22 cellular contexts compared by ENCODE assay signal in the genomic region with DNA sequence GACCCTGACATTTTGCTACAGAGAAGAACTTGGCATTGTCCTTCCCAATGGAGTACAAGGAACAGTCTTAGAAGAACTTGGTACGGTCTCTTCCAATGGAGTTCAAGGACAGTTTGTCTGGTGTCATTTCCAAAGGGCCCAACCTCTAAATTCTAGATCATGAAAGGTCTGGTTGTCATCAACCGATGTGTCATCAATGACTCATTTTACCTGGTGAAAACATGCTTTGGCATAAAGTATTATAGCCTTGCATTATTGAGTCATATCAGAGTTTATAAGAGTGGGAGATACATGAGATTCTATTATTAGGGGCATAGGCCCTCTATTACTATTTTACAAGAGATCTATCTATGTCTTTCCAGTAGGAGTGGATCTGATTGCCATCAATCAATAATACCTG. TPM values are rescaled to one million over a fixed set of nuclear protein-coding genes. Genes with fewer than 3 reads are reported as not detected.
"Had no signal": no experiment of that assay in that cellular context is flagged by ENCODE, and none has a peak within 500 bp of the region (broad histone marks: within the 10 kb centered on the region; RNA-seq: fewer than 3 reads in every experiment).

No MANE protein-coding gene starts in this region.

- FAIRE-seq: frontal cortex, small intestine had no signal

- H3K36me3 ChIP-seq: heart left ventricle, prostate gland, thoracic aorta, upper lobe of right lung, WERI-Rb-1 had no signal

- H3K9me3 ChIP-seq: prostate gland, thoracic aorta, upper lobe of right lung had no signal

- DNase-seq: activated CD4-positive, alpha-beta T cell treated with anti-CD3 and anti-CD28 coated beads for 48 hours; activated CD8-positive, alpha-beta memory T cell treated with anti-CD3 and anti-CD28 coated beads for 24 hours; cortex of kidney; effector CD8-positive, alpha-beta T cell; heart left ventricle; immature natural killer cell; left cardiac atrium; right cardiac atrium; small intestine; upper lobe of right lung; WERI-Rb-1 had no signal

- H3K36me3 Mint-ChIP-seq: activated naive CD8-positive, alpha-beta T cell; brain; immature natural killer cell had no signal

- H3K27me3 Mint-ChIP-seq: activated naive CD8-positive, alpha-beta T cell had no signal

- H3K4me3 Mint-ChIP-seq: activated naive CD8-positive, alpha-beta T cell; brain; immature natural killer cell; neural crest cell had no signal

- H3K4me3 ChIP-seq: heart left ventricle, prostate gland, thoracic aorta, upper lobe of right lung had no signal

- H3K27ac Mint-ChIP-seq: brain, immature natural killer cell had no signal

- H3K4me1 Mint-ChIP-seq: brain, immature natural killer cell, neural crest cell had no signal

- H3K27ac ChIP-seq: heart left ventricle, prostate gland, thoracic aorta, upper lobe of right lung, WERI-Rb-1 had no signal

- H3K27me3 ChIP-seq: heart left ventricle, upper lobe of right lung had no signal

- H3K4me1 ChIP-seq: heart left ventricle, prostate gland, upper lobe of right lung had no signal

- ATAC-seq: heart left ventricle, left cardiac atrium, right cardiac atrium, SK-N-SH treated with all-trans-retinoic acid at 6 μM for 48 hours, upper lobe of right lung had no signal

RNA-seq across cellular contexts. Expression of gene CYP2B6, which starts 4.3 kb away (rescaled TPM):
- total RNA-seq: fibroblast of lung; frontal cortex; lung microvascular endothelial cell; neural crest cell; osteoblast; prostate gland; right cardiac atrium; T-helper 1 cell treated with Interleukin-12 subunit alpha and Interleukin-12 subunit beta and Interleukin-4 antibody, amounts not matched to agents 30 ng/mL and 1 ng/mL, for 36 hours; thoracic aorta had no signal
- polyA plus RNA-seq: fibroblast of lung, heart left ventricle, immature natural killer cell, right cardiac atrium had no signal
